27 cellular contexts compared by ENCODE assay signal in the genomic region with DNA sequence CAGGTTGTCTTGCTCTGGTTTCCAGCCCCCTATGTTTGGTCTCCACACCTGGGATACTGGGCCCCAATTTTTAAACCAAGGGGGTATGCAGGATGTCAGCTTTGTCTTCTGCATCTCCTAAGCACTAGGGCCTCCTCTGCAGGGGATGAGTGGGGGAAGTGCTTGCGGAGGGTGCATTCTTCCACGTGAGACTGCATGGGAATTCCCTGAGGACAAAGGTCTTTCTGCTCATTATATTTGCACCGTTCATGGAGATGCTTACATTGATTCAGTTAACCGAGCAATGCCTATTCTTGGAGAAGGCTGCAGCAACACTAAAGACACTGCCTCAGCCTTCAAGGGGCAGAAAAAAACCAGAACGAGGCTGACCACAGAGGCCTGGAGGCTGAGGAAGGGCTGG. TPM values are rescaled to one million over a fixed set of nuclear protein-coding genes. Genes with fewer than 3 reads are reported as not detected.
DNase-seq lines count a peak whose midpoint lies in the region; ATAC-seq and TF ChIP-seq lines count a peak whose summit lies in the region.
"Had no signal": no experiment of that assay in that cellular context is flagged by ENCODE, and none has a peak within 500 bp of the region (broad histone marks: within the 10 kb centered on the region; RNA-seq: fewer than 3 reads in every experiment).

No MANE protein-coding gene starts in this region.

- H3K4me1 ChIP-seq in mucosa of descending colon (ENCODE audit: low read depth), result peaks cover 24% of the 10 kb centered on the region
- H3K4me1 ChIP-seq: breast epithelium, HAP-1, right lobe of liver, tibial artery had no signal

- H3K9me3 ChIP-seq in mucosa of descending colon, result no peaks in the 10 kb centered on the region
- H3K9me3 ChIP-seq: breast epithelium, HAP-1, neutrophil, right lobe of liver, tibial artery had no signal

- no peaks in the 10 kb centered on the region for H3K9me3 Mint-ChIP-seq in natural killer cell treated with Interleukin-12 subunit alpha and Interleukin-12 subunit beta and Interleukin-15 and Interleukin-18, amount 100 ng/mL, for 72 hours
- no peaks in the 10 kb centered on the region for H3K9me3 Mint-ChIP-seq in natural killer cell
- H3K9me3 Mint-ChIP-seq in activated T-helper 17 cell treated with anti-CD3 and anti-CD28 coated beads, Interleukin-2, amount 50 U/mL, for 72 hours, result no peaks in the 10 kb centered on the region
- H3K9me3 Mint-ChIP-seq: activated naive CD4-positive, alpha-beta T cell treated with anti-CD3 and anti-CD28 coated beads, Interleukin-2, amount 50 U/mL, for 72 hours; activated T-helper 2 cell treated with anti-CD3 and anti-CD28 coated beads, Interferon-gamma antibody, Interleukin-2, Interleukin-4, amounts not matched to agents 10 μg/mL and 5 μg/mL and 100 μg/mL, durations not matched to agents 14 hours and 24 hours and 36 hours had no signal

- no peak for ATAC-seq in natural killer cell treated with Interleukin-12 subunit alpha and Interleukin-12 subunit beta and Interleukin-15 and Interleukin-18, amount 100 ng/mL, for 72 hours
- ATAC-seq in natural killer cell (no peak), mucosa of descending colon (peak; percentile 66), GM18870 (IDR thresholded peaks at IDR 0.05; ENCODE audit: unreplicated experiment) (no peak)
- no peak for ATAC-seq in activated T-helper 17 cell treated with anti-CD3 and anti-CD28 coated beads, Interleukin-2, amount 50 U/mL, for 72 hours (replicated peaks)
- ATAC-seq: activated naive CD4-positive, alpha-beta T cell treated with anti-CD3 and anti-CD28 coated beads, Interleukin-2, amount 50 U/mL, for 72 hours had no signal

- in situ Hi-C loops in KBM-7 (cut with MboI; ENCODE audit: low pct_unique_long_range_greater_than_20kb, low sequenced_read_pairs), result no loop called here

- H3K4me1 Mint-ChIP-seq in natural killer cell treated with Interleukin-12 subunit alpha and Interleukin-12 subunit beta and Interleukin-15 and Interleukin-18, amount 100 ng/mL, for 72 hours (ENCODE audit: low read depth in 2 of 2), result peaks cover 10 to 39% of the 10 kb centered on the region in 2 donors
- H3K4me1 Mint-ChIP-seq in natural killer cell, result no peaks in the 10 kb centered on the region
- H3K4me1 Mint-ChIP-seq in activated T-helper 17 cell treated with anti-CD3 and anti-CD28 coated beads, Interleukin-2, amount 50 U/mL, for 72 hours, result peaks cover 17% of the 10 kb centered on the region

- no peaks in the 10 kb centered on the region for H3K27me3 Mint-ChIP-seq in natural killer cell treated with Interleukin-12 subunit alpha and Interleukin-12 subunit beta and Interleukin-15 and Interleukin-18, amount 100 ng/mL, for 72 hours
- H3K27me3 Mint-ChIP-seq in natural killer cell (ENCODE audit: low read depth in 2 of 2), result peaks cover 0 to 4% of the 10 kb centered on the region in 2 donors
- no peaks in the 10 kb centered on the region for H3K27me3 Mint-ChIP-seq in activated T-helper 17 cell treated with anti-CD3 and anti-CD28 coated beads, Interleukin-2, amount 50 U/mL, for 72 hours

- intact Hi-C loops in natural killer cell (cut with micrococcal nuclease), result no loop called here
- intact Hi-C loops in mucosa of descending colon (cut with DNase I, micrococcal nuclease), result no loop called here

- H3K36me3 ChIP-seq in mucosa of descending colon (ENCODE audit: low read depth), result no peaks in the 10 kb centered on the region
- H3K36me3 ChIP-seq: breast epithelium, HAP-1, neutrophil, right lobe of liver, tibial artery had no signal

- H3K36me3 Mint-ChIP-seq in natural killer cell treated with Interleukin-12 subunit alpha and Interleukin-12 subunit beta and Interleukin-15 and Interleukin-18, amount 100 ng/mL, for 72 hours, result no peaks in the 10 kb centered on the region
- no peaks in the 10 kb centered on the region for H3K36me3 Mint-ChIP-seq in natural killer cell
- H3K36me3 Mint-ChIP-seq in activated T-helper 17 cell treated with anti-CD3 and anti-CD28 coated beads, Interleukin-2, amount 50 U/mL, for 72 hours (ENCODE audit: low read depth), result no peaks in the 10 kb centered on the region
- H3K36me3 Mint-ChIP-seq: activated naive CD4-positive, alpha-beta T cell treated with anti-CD3 and anti-CD28 coated beads, Interleukin-2, amount 50 U/mL, for 72 hours had no signal

- H3K4me3 Mint-ChIP-seq in natural killer cell treated with Interleukin-12 subunit alpha and Interleukin-12 subunit beta and Interleukin-15 and Interleukin-18, amount 100 ng/mL, for 72 hours, result no peak overlapping the region
- H3K4me3 Mint-ChIP-seq in natural killer cell, result no peak overlapping the region
- peak overlapping the region; percentile 21 for H3K4me3 Mint-ChIP-seq in activated T-helper 17 cell treated with anti-CD3 and anti-CD28 coated beads, Interleukin-2, amount 50 U/mL, for 72 hours

- H3K27ac Mint-ChIP-seq in natural killer cell treated with Interleukin-12 subunit alpha and Interleukin-12 subunit beta and Interleukin-15 and Interleukin-18, amount 100 ng/mL, for 72 hours, result peak overlapping the region; percentile 10 to 88
- no peak overlapping the region for H3K27ac Mint-ChIP-seq in natural killer cell
- H3K27ac Mint-ChIP-seq in activated T-helper 17 cell treated with anti-CD3 and anti-CD28 coated beads, Interleukin-2, amount 50 U/mL, for 72 hours, result no peak overlapping the region
- H3K27ac Mint-ChIP-seq: activated naive CD4-positive, alpha-beta T cell treated with anti-CD3 and anti-CD28 coated beads, Interleukin-2, amount 50 U/mL, for 72 hours; activated T-helper 2 cell treated with anti-CD3 and anti-CD28 coated beads, Interferon-gamma antibody, Interleukin-2, Interleukin-4, amounts not matched to agents 10 μg/mL and 5 μg/mL and 100 μg/mL, durations not matched to agents 14 hours and 24 hours and 36 hours had no signal

- TF ChIP-seq CTCF in natural killer cell (IDR thresholded peaks at IDR 0.05) (no peak), mucosa of descending colon (IDR thresholded peaks at IDR 0.05) (no peak)

- DNase-seq in natural killer cell treated with Interleukin-12 subunit alpha and Interleukin-12 subunit beta and Interleukin-15 and Interleukin-18, amount 100 ng/mL, for 72 hours (ENCODE audit: low spot score), result no peak
- DNase-seq in natural killer cell, result no peak
- DNase-seq in mucosa of descending colon, result peak; percentile 49 to 65 (median 57)
- no peak for DNase-seq in KG1 (lab: John Stamatoyannopoulos, UW)
- no peak for DNase-seq in NCI-H2196 treated with DMSO at 0.1 percent for 48 hours (lab: John Stamatoyannopoulos, UW; ENCODE audit: unreplicated experiment)
- no peak for DNase-seq in KBM-7
- DNase-seq: ACHN; activated CD4-positive, alpha-beta T cell treated with anti-CD3 and anti-CD28 coated beads for 1 hour; anterior cingulate cortex; COR-L47; effector CD4-positive, alpha-beta T cell; hypothalamus; NCI-H2107; right lobe of liver; stimulated activated CD4-positive, alpha-beta T cell treated with anti-CD3 and anti-CD28 coated beads, Interleukin-12 subunit alpha, Interleukin-12 subunit beta, amount 100 ng/mL, for 4 hours; stimulated activated CD4-positive, alpha-beta T cell treated with anti-CD3 and anti-CD28 coated beads, Interleukin-2, amount 100 ng/mL, for 48 hours; tibial artery had no signal

- H3K4me3 ChIP-seq in mucosa of descending colon, result no peak overlapping the region
- H3K4me3 ChIP-seq: breast epithelium, HAP-1, right lobe of liver, SK-N-MC, tibial artery had no signal

RNA-seq across cellular contexts. Expression of a gene that starts 45.4 kb away (rescaled TPM):
- 1 to 10 TPM; 4.1 to 7.9 TPM for total RNA-seq in natural killer cell treated with Interleukin-12 subunit alpha and Interleukin-12 subunit beta and Interleukin-15 and Interleukin-18, amount 100 ng/mL, for 72 hours
- total RNA-seq in natural killer cell (10 to 100 TPM in 1 of 3 donors, under 1 TPM in 2; 0.09 to 12.9 (median 0.70) TPM), mucosa of descending colon (under 1 TPM; 0.32 to 0.53 (median 0.32) TPM)
- under 1 TPM; 0.11 to 0.32 TPM for total RNA-seq in activated T-helper 17 cell treated with anti-CD3 and anti-CD28 coated beads, Interleukin-2, amount 50 U/mL, for 72 hours
- total RNA-seq: activated T-helper 2 cell treated with anti-CD3 and anti-CD28 coated beads, Interferon-gamma antibody, Interleukin-2, Interleukin-4, amounts not matched to agents 10 μg/mL and 5 μg/mL and 100 μg/mL, durations not matched to agents 14 hours and 24 hours and 36 hours; lung microvascular endothelial cell; NCI-H460 had no signal

Comparison
In these comparisons a context has a peak if more than half of its experiments do, and no peak if none do; other contexts are left out.
1. H3K27ac Mint-ChIP-seq: peak in natural killer cell treated with Interleukin-12 subunit alpha and Interleukin-12 subunit beta and Interleukin-15 and Interleukin-18, amount 100 ng/mL, for 72 hours (2 of 2); none in natural killer cell (0 of 2) and activated T-helper 17 cell treated with anti-CD3 and anti-CD28 coated beads, Interleukin-2, amount 50 U/mL, for 72 hours (single experiment).
2. DNase-seq: peak in mucosa of descending colon (3 of 3); none in natural killer cell treated with Interleukin-12 subunit alpha and Interleukin-12 subunit beta and Interleukin-15 and Interleukin-18, amount 100 ng/mL, for 72 hours (single experiment), natural killer cell (single experiment), KG1 (single experiment), NCI-H2196 treated with DMSO at 0.1 percent for 48 hours (single experiment) and KBM-7 (single experiment).